ENCODE assay signal across 11 cellular contexts in genomic region chr5:95222836-95223235, GRCh38.
"Had no signal": no experiment of that assay in that cellular context is flagged by ENCODE, and none has a peak within 500 bp of the region (broad histone marks: within the 10 kb centered on the region; RNA-seq: fewer than 3 reads in every experiment).

No MANE protein-coding gene starts in this region.

- H3K36me3 ChIP-seq: HAP-1 had no signal

- H3K9me3 Mint-ChIP-seq: GM23338, H9, HFFc6 had no signal

- H3K4me3 ChIP-seq: GM23248, GM23338, HAP-1 had no signal

- DNase-seq: GM23248, GOT3, H7, H9, HCEC 1CT, HFFc6 had no signal

- H3K9ac ChIP-seq: GM23248 had no signal

- H3K27ac Mint-ChIP-seq: GM23338, H9, HFFc6 had no signal

- H3K4me3 Mint-ChIP-seq: GM23338, H9, HFFc6 had no signal

- ATAC-seq: GM23338, HCT116 had no signal

- FAIRE-seq: H1, H54 had no signal

- H3K9me3 ChIP-seq: HAP-1 had no signal

- H2AFZ ChIP-seq: GM23248, GM23338 had no signal

- H3K27ac ChIP-seq: GM23248 had no signal

- H3K4me1 ChIP-seq: HAP-1 had no signal

- H3K4me2 ChIP-seq: GM23338 had no signal
